Comparison of ENCODE assay signal across 13 cellular contexts in genomic region chr5:132142459-132142858, GRCh38.
DNase-seq lines count a peak whose midpoint lies in the region; ATAC-seq and TF ChIP-seq lines count a peak whose summit lies in the region.
"Had no signal": no experiment of that assay in that cellular context is flagged by ENCODE, and none has a peak within 500 bp of the region (broad histone marks: within the 10 kb centered on the region; RNA-seq: fewer than 3 reads in every experiment).

No MANE protein-coding gene starts in this region.

- no peak overlapping the region for H3K4me3 ChIP-seq in Caco-2 (ENCODE audit: low read depth, low read length)
- H3K4me3 ChIP-seq: BLaER1 treated with 17β-estradiol and CSF1 and Interleukin-3, amounts not matched to agents 10 nM and 100 nM had no signal

- no peaks in the 10 kb centered on the region for H3K36me3 ChIP-seq in Caco-2 (ENCODE audit: control insufficient read depth, insufficient read depth, low read length)
- H3K36me3 ChIP-seq: BLaER1 treated with 17β-estradiol and CSF1 and Interleukin-3, amounts not matched to agents 10 nM and 100 nM had no signal

- DNase-seq in SIG-M5 treated with dmso at 0.1 percent for 504 hours (lab: John Stamatoyannopoulos, UW; ENCODE audit: unreplicated experiment) (peak; percentile 19), SIG-M5 (lab: John Stamatoyannopoulos, UW) (no peak), NOMO-1 (lab: John Stamatoyannopoulos, UW; ENCODE audit: unreplicated experiment in 2 of 2) (peak; percentile 4 to 29), SW480 (ENCODE audit: low spot score) (peak; percentile 15), left cardiac atrium (no peak), Caco-2 (no peak), NCI-H187 treated with DMSO at 0.1 percent for 48 hours (lab: John Stamatoyannopoulos, UW) (no peak)
- DNase-seq: ACHN; Calu3; CD4-positive, CD25-positive, alpha-beta regulatory T cell; DMS79 had no signal

- intact Hi-C loops in left cardiac atrium (cut with DNase I) (no loop called here), Caco-2 (cut with micrococcal nuclease; ENCODE audit: unreplicated experiment) (no loop called here)

- CTCF ChIA-PET in Caco-2 (lab: Charles Lee): no interaction called here

- peaks cover 6% of the 10 kb centered on the region for H3K36me3 Mint-ChIP-seq in stimulated activated memory B cell treated with anti-CD40 and anti-IgM and Interleukin-4, amounts not matched to agents 10 μg/mL and 1 μg/mL and 100 μg/mL, for 72 hours
- H3K36me3 Mint-ChIP-seq in Caco-2 (ENCODE audit: insufficient read depth, unreplicated experiment): no peaks in the 10 kb centered on the region
- H3K36me3 Mint-ChIP-seq: CD4-positive, CD25-positive, alpha-beta regulatory T cell had no signal

- no peaks in the 10 kb centered on the region for H3K4me1 ChIP-seq in Caco-2
- H3K4me1 ChIP-seq: BLaER1 treated with 17β-estradiol and CSF1 and Interleukin-3, amounts not matched to agents 10 nM and 100 nM had no signal

- H3K4me3 Mint-ChIP-seq in stimulated activated memory B cell treated with anti-CD40 and anti-IgM and Interleukin-4, amounts not matched to agents 10 μg/mL and 1 μg/mL and 100 μg/mL, for 72 hours: no peak overlapping the region
- no peak overlapping the region for H3K4me3 Mint-ChIP-seq in Caco-2 (ENCODE audit: unreplicated experiment)

- TF ChIP-seq CTCF in Caco-2 (IDR thresholded peaks at IDR 0.05; ENCODE audit: insufficient read depth in 1 of 2, low read depth in 1 of 2, low read length in 1 of 2, severe bottlenecking in 1 of 2, unreplicated experiment in 1 of 2): no peak

- peaks cover 10% of the 10 kb centered on the region for H3K27me3 Mint-ChIP-seq in stimulated activated memory B cell treated with anti-CD40 and anti-IgM and Interleukin-4, amounts not matched to agents 10 μg/mL and 1 μg/mL and 100 μg/mL, for 72 hours
- H3K27me3 Mint-ChIP-seq in Caco-2 (ENCODE audit: insufficient read depth, unreplicated experiment): peaks cover 3% of the 10 kb centered on the region

- POLR2A ChIA-PET in Caco-2 (lab: Charles Lee): no interaction called here

- H3K9me3 Mint-ChIP-seq in stimulated activated memory B cell treated with anti-CD40 and anti-IgM and Interleukin-4, amounts not matched to agents 10 μg/mL and 1 μg/mL and 100 μg/mL, for 72 hours: peaks cover 36% of the 10 kb centered on the region
- peaks cover 44% of the 10 kb centered on the region for H3K9me3 Mint-ChIP-seq in Caco-2 (ENCODE audit: unreplicated experiment)

- no peaks in the 10 kb centered on the region for H3K4me1 Mint-ChIP-seq in stimulated activated memory B cell treated with anti-CD40 and anti-IgM and Interleukin-4, amounts not matched to agents 10 μg/mL and 1 μg/mL and 100 μg/mL, for 72 hours
- no peaks in the 10 kb centered on the region for H3K4me1 Mint-ChIP-seq in Caco-2 (ENCODE audit: low read depth, unreplicated experiment)
- H3K4me1 Mint-ChIP-seq: CD4-positive, CD25-positive, alpha-beta regulatory T cell had no signal

- H3K9me3 ChIP-seq in Caco-2: peaks cover 20% of the 10 kb centered on the region

- no TSS peak for BruUV-seq in Caco-2 (replicated peaks; lab: Mats Ljungman, UMichigan)

- H3K27ac Mint-ChIP-seq in stimulated activated memory B cell treated with anti-CD40 and anti-IgM and Interleukin-4, amounts not matched to agents 10 μg/mL and 1 μg/mL and 100 μg/mL, for 72 hours: no peak overlapping the region
- H3K27ac Mint-ChIP-seq in Caco-2 (ENCODE audit: unreplicated experiment): no peak overlapping the region
- H3K27ac Mint-ChIP-seq: CD4-positive, CD25-positive, alpha-beta regulatory T cell had no signal

- peak; percentile 58 for ATAC-seq in stimulated activated memory B cell treated with anti-CD40 and anti-IgM and Interleukin-4, amounts not matched to agents 10 μg/mL and 1 μg/mL and 100 μg/mL, for 72 hours
- no peak for ATAC-seq in left cardiac atrium

- H3K27me3 ChIP-seq in Caco-2 (replicated peaks; ENCODE audit: control insufficient read depth, insufficient read depth, low read length): no peaks in the 10 kb centered on the region
- H3K27me3 ChIP-seq: BLaER1 treated with 17β-estradiol and CSF1 and Interleukin-3, amounts not matched to agents 10 nM and 100 nM had no signal

Comparison
In these comparisons a context has a peak if more than half of its experiments do, and no peak if none do; other contexts are left out.
1. DNase-seq: peak in SIG-M5 treated with dmso at 0.1 percent for 504 hours (single experiment), NOMO-1 (2 of 2) and SW480 (single experiment); none in SIG-M5 (single experiment), left cardiac atrium (single experiment), Caco-2 (0 of 2) and NCI-H187 treated with DMSO at 0.1 percent for 48 hours (single experiment).